In the genomic region with DNA sequence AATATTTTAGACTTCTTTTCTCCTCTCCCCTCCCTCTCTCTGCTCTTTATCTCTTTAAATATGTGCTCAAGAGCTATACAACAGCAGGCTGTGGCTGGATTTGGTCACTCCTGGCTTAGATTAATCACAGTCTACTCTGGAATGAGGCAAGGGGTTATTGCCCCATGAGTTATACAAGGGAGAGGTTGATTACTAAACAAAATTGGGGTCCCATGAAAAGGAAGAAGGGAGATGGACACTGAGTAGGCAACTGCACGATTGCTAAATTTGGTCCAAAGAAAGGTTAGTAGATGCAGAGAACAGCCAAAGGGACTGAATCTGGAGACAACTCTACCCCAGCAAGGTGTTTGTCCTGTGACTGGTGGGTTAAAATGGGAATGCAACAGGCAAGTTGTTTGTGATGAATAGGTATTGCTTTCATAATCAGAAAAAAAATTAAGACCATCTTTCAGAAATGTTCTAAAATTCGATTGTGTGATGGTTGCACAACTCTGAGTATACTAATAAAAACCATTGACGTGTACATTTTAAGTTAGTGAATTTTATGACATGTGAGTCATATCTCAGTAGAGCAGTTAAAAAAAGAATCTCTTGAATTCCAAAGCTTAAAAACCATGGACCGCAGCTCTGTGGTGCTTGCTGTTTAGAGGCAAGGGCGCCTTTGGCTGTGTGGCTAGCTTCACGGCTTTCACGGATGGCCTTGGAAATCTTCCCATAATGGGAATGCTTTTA, we compare ENCODE assay signal across 11 cellular contexts. TPM values are rescaled to one million over a fixed set of nuclear protein-coding genes. Genes with fewer than 3 reads are reported as not detected.
DNase-seq lines count a peak whose midpoint lies in the region; ATAC-seq and TF ChIP-seq lines count a peak whose summit lies in the region.
"Had no signal": no experiment of that assay in that cellular context is flagged by ENCODE, and none has a peak within 500 bp of the region (broad histone marks: within the 10 kb centered on the region; RNA-seq: fewer than 3 reads in every experiment).

No MANE protein-coding gene starts in this region.

- H3K27ac Mint-ChIP-seq in Calu3 (ENCODE audit: unreplicated experiment) = no peak overlapping the region
- H3K27ac Mint-ChIP-seq: CD4-positive, CD25-positive, alpha-beta regulatory T cell had no signal

- no peaks in the 10 kb centered on the region for H3K9me3 Mint-ChIP-seq in Calu3 (ENCODE audit: low read depth, unreplicated experiment)
- H3K9me3 Mint-ChIP-seq: CD4-positive, CD25-positive, alpha-beta regulatory T cell had no signal

- ATAC-seq in lung (ENCODE audit: insufficient read depth, low FRiP score) (peak; percentile 47), HG03378 (IDR thresholded peaks at IDR 0.05; ENCODE audit: unreplicated experiment) (no peak), GM19328 (IDR thresholded peaks at IDR 0.05; ENCODE audit: unreplicated experiment) (no peak)

- in situ Hi-C loops in mammary epithelial cell (cut with MboI; ENCODE audit: low sequenced_read_pairs in 2 of 2) = no loop called here

- H3K27me3 ChIP-seq in MG63 (no peaks in the 10 kb centered on the region), mammary epithelial cell (ENCODE audit: insufficient read depth, low read length) (no peaks in the 10 kb centered on the region), lung (ENCODE audit: control insufficient read depth, insufficient read depth) (no peaks in the 10 kb centered on the region)
- H3K27me3 ChIP-seq: cardiac muscle cell had no signal

- BruUV-seq in mammary epithelial cell (replicated peaks; lab: Mats Ljungman, UMichigan) (no TSS peak), Calu3 (replicated peaks; lab: Mats Ljungman, UMichigan) (no TSS peak)

- no peaks in the 10 kb centered on the region for H3K27me3 Mint-ChIP-seq in Calu3 (ENCODE audit: unreplicated experiment)
- H3K27me3 Mint-ChIP-seq: CD4-positive, CD25-positive, alpha-beta regulatory T cell had no signal

- no peak overlapping the region for H3K27ac ChIP-seq in mammary epithelial cell (ENCODE audit: insufficient read depth, low read depth, low read length)
- H3K27ac ChIP-seq in lung (ENCODE audit: low read depth in 1 of 2, low read length in 1 of 2) = no peak overlapping the region
- H3K27ac ChIP-seq: cardiac muscle cell had no signal

- no peak overlapping the region for H2AFZ ChIP-seq in mammary epithelial cell (ENCODE audit: low read depth, low read length)

- no peaks in the 10 kb centered on the region for H3K9me3 ChIP-seq in MG63
- H3K9me3 ChIP-seq in mammary epithelial cell (replicated peaks; ENCODE audit: insufficient read depth, low read length) = no peaks in the 10 kb centered on the region
- no peaks in the 10 kb centered on the region for H3K9me3 ChIP-seq in lung (ENCODE audit: control insufficient read depth in 2 of 2, insufficient read depth in 1 of 2, low read length in 1 of 2)

- peak; percentile 91 for DNase-seq in AG04449 (ENCODE audit: low read depth, low spot score)
- DNase-seq in MG63 = peak; percentile 59
- DNase-seq in mammary epithelial cell = peak; percentile 72
- DNase-seq in lung (ENCODE audit: low spot score) = no peak
- no peak for DNase-seq in Calu3
- no peak for DNase-seq in activated naive CD4-positive, alpha-beta T cell treated with Interleukin-2 at 50 U/mL for 16 hours
- DNase-seq: CD4-positive, CD25-positive, alpha-beta regulatory T cell; stimulated activated CD4-positive, alpha-beta T cell treated with anti-CD3 and anti-CD28 coated beads, Interleukin-2, amount 100 ng/mL, for 48 hours had no signal

- no peaks in the 10 kb centered on the region for H3K36me3 ChIP-seq in MG63
- no peaks in the 10 kb centered on the region for H3K36me3 ChIP-seq in mammary epithelial cell (ENCODE audit: insufficient read depth, low read length)
- H3K36me3 ChIP-seq in lung (ENCODE audit: control insufficient read depth in 2 of 2, insufficient read depth in 2 of 2, low read length in 2 of 2) = peaks cover 0 to 2% of the 10 kb centered on the region in 2 donors
- H3K36me3 ChIP-seq: cardiac muscle cell had no signal

- no peaks in the 10 kb centered on the region for H3K36me3 Mint-ChIP-seq in Calu3 (ENCODE audit: insufficient read depth, unreplicated experiment)

- intact Hi-C loops in mammary epithelial cell (cut with micrococcal nuclease) = no loop called here
- intact Hi-C loops in Calu3 (cut with micrococcal nuclease; ENCODE audit: unreplicated experiment) = no loop called here

- H3K4me1 ChIP-seq in mammary epithelial cell (ENCODE audit: insufficient read depth, low read length) (peaks cover 23% of the 10 kb centered on the region), lung (ENCODE audit: control insufficient read depth in 2 of 2, insufficient read depth in 2 of 2, low read length in 2 of 2) (peaks cover 0 to 7% of the 10 kb centered on the region in 2 donors)

- no peaks in the 10 kb centered on the region for H4K20me1 ChIP-seq in mammary epithelial cell (ENCODE audit: insufficient read depth, low read length)

- no peak for TF ChIP-seq CTCF in AG04449 (IDR thresholded peaks at IDR 0.05; ENCODE audit: insufficient read depth, low read length, missing control alignments)
- TF ChIP-seq CTCF in mammary epithelial cell (conservative IDR thresholded peaks at IDR 0.05 in 1 of 2, IDR thresholded peaks at IDR 0.05 in 1 of 2; ENCODE audit: extremely low read depth in 1 of 2, insufficient read depth in 1 of 2, low read depth in 1 of 2, low read length in 2 of 2) = no peak
- no peak for TF ChIP-seq CTCF in lung (IDR thresholded peaks at IDR 0.05; ENCODE audit: control extremely low read depth, extremely low read depth)
- TF ChIP-seq CTCF in Calu3 (IDR thresholded peaks at IDR 0.05; ENCODE audit: unreplicated experiment) = no peak

- H3K4me1 Mint-ChIP-seq in Calu3 (ENCODE audit: low read depth, unreplicated experiment) = no peaks in the 10 kb centered on the region

- dilution Hi-C loops in mammary epithelial cell (cut with HindIII; ENCODE audit: low sequenced_read_pairs) = no loop called here

- no peak overlapping the region for H3K4me3 Mint-ChIP-seq in Calu3 (ENCODE audit: low read depth, unreplicated experiment)
- H3K4me3 Mint-ChIP-seq: CD4-positive, CD25-positive, alpha-beta regulatory T cell had no signal

- no peak overlapping the region for H3K4me3 ChIP-seq in AG04449 (ENCODE audit: low read depth, low read length)
- no peak overlapping the region for H3K4me3 ChIP-seq in MG63
- H3K4me3 ChIP-seq in mammary epithelial cell (replicated peaks in 1 of 3; ENCODE audit: insufficient read depth in 1 of 3, low read depth in 2 of 3, low read length in 3 of 3) = no peak overlapping the region
- no peak overlapping the region for H3K4me3 ChIP-seq in lung
- H3K4me3 ChIP-seq: cardiac muscle cell had no signal

- H3K79me2 ChIP-seq in mammary epithelial cell (ENCODE audit: insufficient read depth, low read length) = peaks cover 7% of the 10 kb centered on the region

- POLR2A ChIA-PET in AG04449 (lab: Yijun Ruan, JAX) = interaction anchor here (0.6 kb wide), 1 partner anchor 56 kb away, joined by 3 read pairs; no protein-coding TSS in a partner anchor

- CTCF ChIA-PET in AG04449 (lab: Yijun Ruan, JAX) = interaction anchor here (1.7 kb wide), 1 partner anchor 322 kb away, joined by 4 read pairs; no protein-coding TSS in a partner anchor
- CTCF ChIA-PET in mammary epithelial cell (lab: Charles Lee; ENCODE audit: low non-redundant PET) = interaction anchor here (0.7 kb wide), 1 partner anchor 52 kb away, joined by 24 read pairs; no protein-coding TSS in a partner anchor
- CTCF ChIA-PET in Calu3 (lab: Charles Lee) = no interaction called here

- H3K4me2 ChIP-seq in mammary epithelial cell (ENCODE audit: insufficient read depth, low read depth, low read length) = peak overlapping the region; percentile 29

- WGBS in mammary epithelial cell (ENCODE audit: low coverage, missing lambda C conversion rate) = 63% methylated on average over 7 of the region's 7 CpGs
- 81 to 87% methylated on average over 7 of the region's 7 CpGs for WGBS in lung, 2 donors

- H3K9ac ChIP-seq in mammary epithelial cell (ENCODE audit: insufficient read depth, low read length) = no peak overlapping the region

RNA-seq across cellular contexts. Expression of a gene that starts 57.1 kb away (rescaled TPM):
- 4.8 and 11.2 TPM in 2 replicates for total RNA-seq in MG63 (2014; rRNA removed; shearing (Covaris generic); ENCODE audit: low replicate concordance)
- 10 to 100 TPM; 18.3 to 56.1 TPM for total RNA-seq in mammary epithelial cell
- polyA plus RNA-seq in mammary epithelial cell = 19.4 TPM
- polyA minus RNA-seq in mammary epithelial cell = 7.8 TPM
- 10 to 100 TPM in 1 of 2 donors, 1 to 10 TPM in 1; 9.4 to 22.5 TPM for total RNA-seq in lung
- 1 to 10 TPM; 4.1 to 8.8 TPM for polyA plus RNA-seq in lung
- 2.6 and 3.3 TPM in 2 replicates for total RNA-seq in Calu3 (2022)

Comparison
In these comparisons a context has a peak if more than half of its experiments do, and no peak if none do; other contexts are left out.
1. DNase-seq: peak in AG04449 (single experiment), MG63 (single experiment) and mammary epithelial cell (single experiment); none in lung (single experiment), Calu3 (single experiment) and activated naive CD4-positive, alpha-beta T cell treated with Interleukin-2 at 50 U/mL for 16 hours (single experiment).